In the genomic region with DNA sequence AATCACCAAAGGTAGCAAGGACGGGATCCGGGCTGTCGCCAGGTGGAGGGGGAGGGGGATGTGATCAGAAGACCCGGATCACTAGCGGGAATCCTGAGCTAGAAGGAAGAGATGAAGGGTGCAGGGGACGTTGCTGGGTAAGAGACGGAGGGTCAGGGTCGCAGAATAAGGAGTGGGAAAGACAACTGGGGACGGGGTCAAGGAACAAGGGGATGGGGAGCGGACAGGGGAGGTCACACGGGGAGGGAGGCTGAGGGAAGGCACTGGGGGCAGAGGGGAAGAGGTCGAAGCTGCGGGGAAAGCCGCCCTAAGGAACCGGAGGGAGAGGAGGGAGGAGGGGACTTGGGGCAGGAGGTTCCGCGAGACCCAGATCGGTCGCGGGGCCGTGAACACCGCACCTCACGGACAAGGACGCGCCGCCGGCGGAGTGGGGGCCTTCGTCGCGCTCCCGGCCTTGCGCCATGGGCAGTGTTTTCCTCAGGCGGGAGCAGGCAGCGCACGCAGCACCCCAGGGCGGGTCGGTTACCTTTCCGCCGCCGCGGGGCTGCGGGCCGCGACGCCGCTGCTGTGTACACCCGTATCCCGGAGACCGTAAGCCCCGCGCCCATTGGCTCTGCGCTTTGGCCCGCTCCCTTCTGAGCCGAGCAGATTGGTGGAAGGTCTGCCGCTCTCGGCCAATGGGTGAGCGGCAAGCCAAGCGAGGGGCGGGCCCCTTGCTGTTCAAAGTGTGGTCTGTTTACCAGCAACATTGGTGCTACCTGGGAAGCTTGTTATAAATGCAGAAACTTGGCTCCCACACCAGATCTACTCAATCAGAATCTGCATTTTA, we compare ENCODE assay signal across 1 cellular context.
TF ChIP-seq lines count a peak whose summit lies in the region.

A gene with protein sequence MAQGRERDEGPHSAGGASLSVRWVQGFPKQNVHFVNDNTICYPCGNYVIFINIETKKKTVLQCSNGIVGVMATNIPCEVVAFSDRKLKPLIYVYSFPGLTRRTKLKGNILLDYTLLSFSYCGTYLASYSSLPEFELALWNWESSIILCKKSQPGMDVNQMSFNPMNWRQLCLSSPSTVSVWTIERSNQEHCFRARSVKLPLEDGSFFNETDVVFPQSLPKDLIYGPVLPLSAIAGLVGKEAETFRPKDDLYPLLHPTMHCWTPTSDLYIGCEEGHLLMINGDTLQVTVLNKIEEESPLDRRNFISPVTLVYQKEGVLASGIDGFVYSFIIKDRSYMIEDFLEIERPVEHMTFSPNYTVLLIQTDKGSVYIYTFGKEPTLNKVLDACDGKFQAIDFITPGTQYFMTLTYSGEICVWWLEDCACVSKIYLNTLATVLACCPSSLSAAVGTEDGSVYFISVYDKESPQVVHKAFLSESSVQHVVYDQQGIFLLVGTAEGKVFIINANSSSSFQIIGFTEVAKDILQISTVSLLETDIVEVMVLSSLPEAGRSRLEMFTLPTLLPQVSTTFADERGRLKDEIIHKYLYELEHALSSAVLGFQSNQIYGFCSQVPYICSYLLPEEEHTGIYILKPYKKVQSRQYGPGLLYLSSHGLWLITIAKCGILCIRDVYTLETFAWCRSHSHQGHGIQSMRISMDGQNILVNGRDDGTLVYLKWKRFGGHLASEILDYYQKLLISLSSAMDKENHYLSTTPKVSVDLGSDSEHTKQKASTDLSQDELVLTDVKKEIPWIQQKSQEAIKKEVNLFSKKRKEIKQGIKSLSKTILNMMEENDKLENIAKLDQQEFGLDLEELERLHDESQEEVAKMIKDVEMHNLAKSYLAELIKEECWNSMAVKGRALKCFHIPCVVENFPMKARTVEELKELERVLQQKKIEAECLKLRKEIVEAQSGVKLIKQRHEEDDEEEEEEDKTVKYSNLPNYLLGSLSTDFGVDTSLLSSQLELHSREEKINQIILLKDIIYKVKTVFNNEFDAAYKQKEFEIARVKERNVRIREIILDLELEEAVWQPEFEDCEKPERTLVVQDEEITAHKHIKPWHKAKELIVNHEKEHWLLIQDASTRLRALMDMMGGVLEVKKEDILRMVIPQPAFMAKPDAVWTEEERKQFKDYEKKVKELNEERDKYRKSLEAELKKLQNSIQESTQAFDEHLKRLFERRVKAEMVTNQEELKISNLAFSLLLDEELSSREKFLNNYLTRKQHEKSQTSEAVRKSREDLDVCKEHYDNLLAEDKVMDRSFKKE (N-terminal part only) (minus strand): TSS at position 581 of the 829 bp plus-strand sequence. CDS start 118 bp downstream, at position 463.

TF ChIP-seq in GM12878, 131 proteins besides CTCF, POLR2A, EP300 and RAD21 (continued from another document and continues in another):
- TF ChIP-seq, protein P1, sequence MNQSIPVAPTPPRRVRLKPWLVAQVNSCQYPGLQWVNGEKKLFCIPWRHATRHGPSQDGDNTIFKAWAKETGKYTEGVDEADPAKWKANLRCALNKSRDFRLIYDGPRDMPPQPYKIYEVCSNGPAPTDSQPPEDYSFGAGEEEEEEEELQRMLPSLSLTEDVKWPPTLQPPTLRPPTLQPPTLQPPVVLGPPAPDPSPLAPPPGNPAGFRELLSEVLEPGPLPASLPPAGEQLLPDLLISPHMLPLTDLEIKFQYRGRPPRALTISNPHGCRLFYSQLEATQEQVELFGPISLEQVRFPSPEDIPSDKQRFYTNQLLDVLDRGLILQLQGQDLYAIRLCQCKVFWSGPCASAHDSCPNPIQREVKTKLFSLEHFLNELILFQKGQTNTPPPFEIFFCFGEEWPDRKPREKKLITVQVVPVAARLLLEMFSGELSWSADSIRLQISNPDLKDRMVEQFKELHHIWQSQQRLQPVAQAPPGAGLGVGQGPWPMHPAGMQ (IDR thresholded peaks at IDR 0.05; ENCODE audit: borderline replicate concordance): no peak
- TF ChIP-seq BRCA1 (IDR thresholded peaks at IDR 0.05; ENCODE audit: low read depth, low read length) (no peak), ZZZ3 (IDR thresholded peaks at IDR 0.05; ENCODE audit: control insufficient read depth, insufficient read length, low read depth) (no peak), SUPT20H (IDR thresholded peaks at IDR 0.05; ENCODE audit: borderline replicate concordance, control insufficient read depth, low read depth, low read length) (no peak), ETV6 (conservative IDR thresholded peaks at IDR 0.05 in 1 of 2, IDR thresholded peaks at IDR 0.05 in 1 of 2; ENCODE audit: borderline replicate concordance in 1 of 2, low read depth in 1 of 2) (no peak), IKZF2 (IDR thresholded peaks at IDR 0.05) (no peak), CHD1 (IDR thresholded peaks at IDR 0.05; ENCODE audit: low read depth, low read length) (no peak), SIX5 (IDR thresholded peaks at IDR 0.05; ENCODE audit: low read depth, low read length, severe bottlenecking) (peak; percentile 31), ZBED1 (IDR thresholded peaks at IDR 0.05; ENCODE audit: borderline replicate concordance) (no peak), TBL1XR1 (IDR thresholded peaks at IDR 0.05; ENCODE audit: low read depth, low read length) (no peak), TAF1 (IDR thresholded peaks at IDR 0.05; ENCODE audit: borderline replicate concordance, low read depth, low read length) (no peak), MYC (IDR thresholded peaks at IDR 0.05; ENCODE audit: insufficient read depth, insufficient read length, insufficient replicate concordance, low read length, severe bottlenecking) (no peak)
- TF ChIP-seq, protein P2, sequence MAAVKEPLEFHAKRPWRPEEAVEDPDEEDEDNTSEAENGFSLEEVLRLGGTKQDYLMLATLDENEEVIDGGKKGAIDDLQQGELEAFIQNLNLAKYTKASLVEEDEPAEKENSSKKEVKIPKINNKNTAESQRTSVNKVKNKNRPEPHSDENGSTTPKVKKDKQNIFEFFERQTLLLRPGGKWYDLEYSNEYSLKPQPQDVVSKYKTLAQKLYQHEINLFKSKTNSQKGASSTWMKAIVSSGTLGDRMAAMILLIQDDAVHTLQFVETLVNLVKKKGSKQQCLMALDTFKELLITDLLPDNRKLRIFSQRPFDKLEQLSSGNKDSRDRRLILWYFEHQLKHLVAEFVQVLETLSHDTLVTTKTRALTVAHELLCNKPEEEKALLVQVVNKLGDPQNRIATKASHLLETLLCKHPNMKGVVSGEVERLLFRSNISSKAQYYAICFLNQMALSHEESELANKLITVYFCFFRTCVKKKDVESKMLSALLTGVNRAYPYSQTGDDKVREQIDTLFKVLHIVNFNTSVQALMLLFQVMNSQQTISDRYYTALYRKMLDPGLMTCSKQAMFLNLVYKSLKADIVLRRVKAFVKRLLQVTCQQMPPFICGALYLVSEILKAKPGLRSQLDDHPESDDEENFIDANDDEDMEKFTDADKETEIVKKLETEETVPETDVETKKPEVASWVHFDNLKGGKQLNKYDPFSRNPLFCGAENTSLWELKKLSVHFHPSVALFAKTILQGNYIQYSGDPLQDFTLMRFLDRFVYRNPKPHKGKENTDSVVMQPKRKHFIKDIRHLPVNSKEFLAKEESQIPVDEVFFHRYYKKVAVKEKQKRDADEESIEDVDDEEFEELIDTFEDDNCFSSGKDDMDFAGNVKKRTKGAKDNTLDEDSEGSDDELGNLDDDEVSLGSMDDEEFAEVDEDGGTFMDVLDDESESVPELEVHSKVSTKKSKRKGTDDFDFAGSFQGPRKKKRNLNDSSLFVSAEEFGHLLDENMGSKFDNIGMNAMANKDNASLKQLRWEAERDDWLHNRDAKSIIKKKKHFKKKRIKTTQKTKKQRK (IDR thresholded peaks at IDR 0.05; ENCODE audit: low read depth, low read length): no peak
- TF ChIP-seq, protein P3, sequence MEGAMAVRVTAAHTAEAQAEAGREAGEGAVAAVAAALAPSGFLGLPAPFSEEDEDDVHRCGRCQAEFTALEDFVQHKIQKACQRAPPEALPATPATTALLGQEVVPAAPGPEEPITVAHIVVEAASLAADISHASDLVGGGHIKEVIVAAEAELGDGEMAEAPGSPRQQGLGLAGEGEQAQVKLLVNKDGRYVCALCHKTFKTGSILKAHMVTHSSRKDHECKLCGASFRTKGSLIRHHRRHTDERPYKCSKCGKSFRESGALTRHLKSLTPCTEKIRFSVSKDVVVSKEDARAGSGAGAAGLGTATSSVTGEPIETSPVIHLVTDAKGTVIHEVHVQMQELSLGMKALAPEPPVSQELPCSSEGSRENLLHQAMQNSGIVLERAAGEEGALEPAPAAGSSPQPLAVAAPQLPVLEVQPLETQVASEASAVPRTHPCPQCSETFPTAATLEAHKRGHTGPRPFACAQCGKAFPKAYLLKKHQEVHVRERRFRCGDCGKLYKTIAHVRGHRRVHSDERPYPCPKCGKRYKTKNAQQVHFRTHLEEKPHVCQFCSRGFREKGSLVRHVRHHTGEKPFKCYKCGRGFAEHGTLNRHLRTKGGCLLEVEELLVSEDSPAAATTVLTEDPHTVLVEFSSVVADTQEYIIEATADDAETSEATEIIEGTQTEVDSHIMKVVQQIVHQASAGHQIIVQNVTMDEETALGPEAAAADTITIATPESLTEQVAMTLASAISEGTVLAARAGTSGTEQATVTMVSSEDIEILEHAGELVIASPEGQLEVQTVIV (IDR thresholded peaks at IDR 0.05; ENCODE audit: borderline replicate concordance, partially characterized antibody): no peak
- TF ChIP-seq, protein P4, sequence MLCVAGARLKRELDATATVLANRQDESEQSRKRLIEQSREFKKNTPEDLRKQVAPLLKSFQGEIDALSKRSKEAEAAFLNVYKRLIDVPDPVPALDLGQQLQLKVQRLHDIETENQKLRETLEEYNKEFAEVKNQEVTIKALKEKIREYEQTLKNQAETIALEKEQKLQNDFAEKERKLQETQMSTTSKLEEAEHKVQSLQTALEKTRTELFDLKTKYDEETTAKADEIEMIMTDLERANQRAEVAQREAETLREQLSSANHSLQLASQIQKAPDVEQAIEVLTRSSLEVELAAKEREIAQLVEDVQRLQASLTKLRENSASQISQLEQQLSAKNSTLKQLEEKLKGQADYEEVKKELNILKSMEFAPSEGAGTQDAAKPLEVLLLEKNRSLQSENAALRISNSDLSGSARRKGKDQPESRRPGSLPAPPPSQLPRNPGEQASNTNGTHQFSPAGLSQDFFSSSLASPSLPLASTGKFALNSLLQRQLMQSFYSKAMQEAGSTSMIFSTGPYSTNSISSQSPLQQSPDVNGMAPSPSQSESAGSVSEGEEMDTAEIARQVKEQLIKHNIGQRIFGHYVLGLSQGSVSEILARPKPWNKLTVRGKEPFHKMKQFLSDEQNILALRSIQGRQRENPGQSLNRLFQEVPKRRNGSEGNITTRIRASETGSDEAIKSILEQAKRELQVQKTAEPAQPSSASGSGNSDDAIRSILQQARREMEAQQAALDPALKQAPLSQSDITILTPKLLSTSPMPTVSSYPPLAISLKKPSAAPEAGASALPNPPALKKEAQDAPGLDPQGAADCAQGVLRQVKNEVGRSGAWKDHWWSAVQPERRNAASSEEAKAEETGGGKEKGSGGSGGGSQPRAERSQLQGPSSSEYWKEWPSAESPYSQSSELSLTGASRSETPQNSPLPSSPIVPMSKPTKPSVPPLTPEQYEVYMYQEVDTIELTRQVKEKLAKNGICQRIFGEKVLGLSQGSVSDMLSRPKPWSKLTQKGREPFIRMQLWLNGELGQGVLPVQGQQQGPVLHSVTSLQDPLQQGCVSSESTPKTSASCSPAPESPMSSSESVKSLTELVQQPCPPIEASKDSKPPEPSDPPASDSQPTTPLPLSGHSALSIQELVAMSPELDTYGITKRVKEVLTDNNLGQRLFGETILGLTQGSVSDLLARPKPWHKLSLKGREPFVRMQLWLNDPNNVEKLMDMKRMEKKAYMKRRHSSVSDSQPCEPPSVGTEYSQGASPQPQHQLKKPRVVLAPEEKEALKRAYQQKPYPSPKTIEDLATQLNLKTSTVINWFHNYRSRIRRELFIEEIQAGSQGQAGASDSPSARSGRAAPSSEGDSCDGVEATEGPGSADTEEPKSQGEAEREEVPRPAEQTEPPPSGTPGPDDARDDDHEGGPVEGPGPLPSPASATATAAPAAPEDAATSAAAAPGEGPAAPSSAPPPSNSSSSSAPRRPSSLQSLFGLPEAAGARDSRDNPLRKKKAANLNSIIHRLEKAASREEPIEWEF (IDR thresholded peaks at IDR 0.05; ENCODE audit: insufficient replicate concordance, low read depth, low read length): no peak
- TF ChIP-seq, protein P5, sequence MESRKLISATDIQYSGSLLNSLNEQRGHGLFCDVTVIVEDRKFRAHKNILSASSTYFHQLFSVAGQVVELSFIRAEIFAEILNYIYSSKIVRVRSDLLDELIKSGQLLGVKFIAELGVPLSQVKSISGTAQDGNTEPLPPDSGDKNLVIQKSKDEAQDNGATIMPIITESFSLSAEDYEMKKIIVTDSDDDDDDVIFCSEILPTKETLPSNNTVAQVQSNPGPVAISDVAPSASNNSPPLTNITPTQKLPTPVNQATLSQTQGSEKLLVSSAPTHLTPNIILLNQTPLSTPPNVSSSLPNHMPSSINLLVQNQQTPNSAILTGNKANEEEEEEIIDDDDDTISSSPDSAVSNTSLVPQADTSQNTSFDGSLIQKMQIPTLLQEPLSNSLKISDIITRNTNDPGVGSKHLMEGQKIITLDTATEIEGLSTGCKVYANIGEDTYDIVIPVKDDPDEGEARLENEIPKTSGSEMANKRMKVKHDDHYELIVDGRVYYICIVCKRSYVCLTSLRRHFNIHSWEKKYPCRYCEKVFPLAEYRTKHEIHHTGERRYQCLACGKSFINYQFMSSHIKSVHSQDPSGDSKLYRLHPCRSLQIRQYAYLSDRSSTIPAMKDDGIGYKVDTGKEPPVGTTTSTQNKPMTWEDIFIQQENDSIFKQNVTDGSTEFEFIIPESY (IDR thresholded peaks at IDR 0.05): no peak
- TF ChIP-seq, protein P6, sequence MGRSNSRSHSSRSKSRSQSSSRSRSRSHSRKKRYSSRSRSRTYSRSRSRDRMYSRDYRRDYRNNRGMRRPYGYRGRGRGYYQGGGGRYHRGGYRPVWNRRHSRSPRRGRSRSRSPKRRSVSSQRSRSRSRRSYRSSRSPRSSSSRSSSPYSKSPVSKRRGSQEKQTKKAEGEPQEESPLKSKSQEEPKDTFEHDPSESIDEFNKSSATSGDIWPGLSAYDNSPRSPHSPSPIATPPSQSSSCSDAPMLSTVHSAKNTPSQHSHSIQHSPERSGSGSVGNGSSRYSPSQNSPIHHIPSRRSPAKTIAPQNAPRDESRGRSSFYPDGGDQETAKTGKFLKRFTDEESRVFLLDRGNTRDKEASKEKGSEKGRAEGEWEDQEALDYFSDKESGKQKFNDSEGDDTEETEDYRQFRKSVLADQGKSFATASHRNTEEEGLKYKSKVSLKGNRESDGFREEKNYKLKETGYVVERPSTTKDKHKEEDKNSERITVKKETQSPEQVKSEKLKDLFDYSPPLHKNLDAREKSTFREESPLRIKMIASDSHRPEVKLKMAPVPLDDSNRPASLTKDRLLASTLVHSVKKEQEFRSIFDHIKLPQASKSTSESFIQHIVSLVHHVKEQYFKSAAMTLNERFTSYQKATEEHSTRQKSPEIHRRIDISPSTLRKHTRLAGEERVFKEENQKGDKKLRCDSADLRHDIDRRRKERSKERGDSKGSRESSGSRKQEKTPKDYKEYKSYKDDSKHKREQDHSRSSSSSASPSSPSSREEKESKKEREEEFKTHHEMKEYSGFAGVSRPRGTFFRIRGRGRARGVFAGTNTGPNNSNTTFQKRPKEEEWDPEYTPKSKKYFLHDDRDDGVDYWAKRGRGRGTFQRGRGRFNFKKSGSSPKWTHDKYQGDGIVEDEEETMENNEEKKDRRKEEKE (IDR thresholded peaks at IDR 0.05): no peak
- TF ChIP-seq, protein P7, sequence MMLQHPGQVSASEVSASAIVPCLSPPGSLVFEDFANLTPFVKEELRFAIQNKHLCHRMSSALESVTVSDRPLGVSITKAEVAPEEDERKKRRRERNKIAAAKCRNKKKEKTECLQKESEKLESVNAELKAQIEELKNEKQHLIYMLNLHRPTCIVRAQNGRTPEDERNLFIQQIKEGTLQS (IDR thresholded peaks at IDR 0.05; ENCODE audit: borderline replicate concordance, extremely low read depth, low read depth, low read length): no peak
- TF ChIP-seq, protein P8, sequence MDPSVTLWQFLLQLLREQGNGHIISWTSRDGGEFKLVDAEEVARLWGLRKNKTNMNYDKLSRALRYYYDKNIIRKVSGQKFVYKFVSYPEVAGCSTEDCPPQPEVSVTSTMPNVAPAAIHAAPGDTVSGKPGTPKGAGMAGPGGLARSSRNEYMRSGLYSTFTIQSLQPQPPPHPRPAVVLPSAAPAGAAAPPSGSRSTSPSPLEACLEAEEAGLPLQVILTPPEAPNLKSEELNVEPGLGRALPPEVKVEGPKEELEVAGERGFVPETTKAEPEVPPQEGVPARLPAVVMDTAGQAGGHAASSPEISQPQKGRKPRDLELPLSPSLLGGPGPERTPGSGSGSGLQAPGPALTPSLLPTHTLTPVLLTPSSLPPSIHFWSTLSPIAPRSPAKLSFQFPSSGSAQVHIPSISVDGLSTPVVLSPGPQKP (IDR thresholded peaks at IDR 0.05; ENCODE audit: low read depth, low read length): no peak
